ENCODE assay signal across 11 cellular contexts in genomic region chr19:46744005-46744691, GRCh38. TPM values are rescaled to one million over a fixed set of nuclear protein-coding genes. Genes with fewer than 3 reads are reported as not detected.
DNase-seq lines count a peak whose midpoint lies in the region; FAIRE-seq and TF ChIP-seq lines count a peak whose summit lies in the region.
"Had no signal": no experiment of that assay in that cellular context is flagged by ENCODE, and none has a peak within 500 bp of the region (broad histone marks: within the 10 kb centered on the region; RNA-seq: fewer than 3 reads in every experiment).

No MANE protein-coding gene starts in this region.

- peaks cover 14% of the 10 kb centered on the region for H3K36me3 ChIP-seq in CD4-positive, alpha-beta memory T cell (ENCODE audit: insufficient read depth, low read length)
- H3K36me3 ChIP-seq in Karpas-422 (ENCODE audit: insufficient read depth, low read length) (peaks cover 5% of the 10 kb centered on the region), bronchial epithelial cell (ENCODE audit: control insufficient read depth, insufficient read depth, low read length) (peaks cover 9% of the 10 kb centered on the region)
- H3K36me3 ChIP-seq: colonic mucosa, thoracic aorta had no signal

- H2AFZ ChIP-seq in Karpas-422 (ENCODE audit: low read length), result no peak overlapping the region

- no peaks in the 10 kb centered on the region for H3K9me2 ChIP-seq in Karpas-422 (replicated peaks; ENCODE audit: insufficient read depth, low read length)

- peaks cover 45 to 85% (median 61%) of the 10 kb centered on the region in 4 donors for H3K4me1 Mint-ChIP-seq in CD4-positive, alpha-beta memory T cell
- H3K4me1 Mint-ChIP-seq in nephron, result peaks cover 59% of the 10 kb centered on the region

- H3K27ac Mint-ChIP-seq in CD4-positive, alpha-beta memory T cell, result peak overlapping the region in 5 of 7 donors; percentile 57 to 93 (median 82)
- peak overlapping the region; percentile 26 to 81 (median 59) for H3K27ac Mint-ChIP-seq in nephron

- peaks cover 47% of the 10 kb centered on the region for H3K4me1 ChIP-seq in CD4-positive, alpha-beta memory T cell (ENCODE audit: insufficient read depth, low read length)
- peaks cover 31% of the 10 kb centered on the region for H3K4me1 ChIP-seq in Karpas-422 (ENCODE audit: low read length)
- H3K4me1 ChIP-seq: colonic mucosa had no signal

- no peak for DNase-seq in CD4-positive, alpha-beta memory T cell
- DNase-seq in Karpas-422 (no peak), bronchial epithelial cell (ENCODE audit: low read depth) (no peak), GM19239 (ENCODE audit: insufficient read length, low spot score) (no peak), NCI-H187 (lab: John Stamatoyannopoulos, UW) (no peak), superior temporal gyrus (ENCODE audit: extremely low spot score) (no peak)
- DNase-seq in NK-92 treated with Interleukin-12 subunit alpha and Interleukin-12 subunit beta, amount 100 ng/mL, for 24 hours (lab: John Stamatoyannopoulos, UW), result no peak
- DNase-seq: colonic mucosa, NCI-H774 had no signal

- no peak for TF ChIP-seq CTCF in bronchial epithelial cell (IDR thresholded peaks at IDR 0.05; ENCODE audit: insufficient read depth, low read length, severe bottlenecking)
- TF ChIP-seq CTCF in nephron (IDR thresholded peaks at IDR 0.05; ENCODE audit: unreplicated experiment in 3 of 3), result no peak

- no peaks in the 10 kb centered on the region for H3K27me3 ChIP-seq in CD4-positive, alpha-beta memory T cell (ENCODE audit: insufficient read depth, low read length)
- H3K27me3 ChIP-seq in Karpas-422 (ENCODE audit: low read length) (no peaks in the 10 kb centered on the region), bronchial epithelial cell (ENCODE audit: control insufficient read depth, insufficient read depth, low read length) (no peaks in the 10 kb centered on the region)
- H3K27me3 ChIP-seq: colonic mucosa had no signal

- intact Hi-C loops in CD4-positive, alpha-beta memory T cell (cut with micrococcal nuclease), result no loop called here

- H3K36me3 Mint-ChIP-seq in CD4-positive, alpha-beta memory T cell, result peaks cover 5 to 24% of the 10 kb centered on the region in 2 donors
- H3K36me3 Mint-ChIP-seq in nephron (ENCODE audit: low read depth), result peaks cover 20% of the 10 kb centered on the region

- POLR2A ChIA-PET in CD4-positive, alpha-beta memory T cell (lab: Charles Lee; ENCODE audit: partially characterized antibody), result interaction anchor here (1.8 kb wide), 1 partner anchor 30 kb away, joined by 6 read pairs; no protein-coding TSS in a partner anchor

- peaks cover 83% of the 10 kb centered on the region for H3K79me2 ChIP-seq in Karpas-422 (ENCODE audit: low read length)

- peaks cover 55% of the 10 kb centered on the region for H4K20me1 ChIP-seq in Karpas-422 (ENCODE audit: insufficient read depth, low read depth, low read length)

- peak overlapping the region; percentile 88 to 92 (median 90) for H3K4me3 Mint-ChIP-seq in CD4-positive, alpha-beta memory T cell
- peak overlapping the region; percentile 96 to 99 (median 98) for H3K4me3 Mint-ChIP-seq in nephron

- H3K9me3 ChIP-seq in CD4-positive, alpha-beta memory T cell (ENCODE audit: control insufficient read depth in 1 of 2, low read length in 2 of 2), result no peaks in the 10 kb centered on the region
- H3K9me3 ChIP-seq in Karpas-422 (ENCODE audit: low read length), result no peaks in the 10 kb centered on the region
- H3K9me3 ChIP-seq: colonic mucosa, thoracic aorta had no signal

- no peak overlapping the region for H3K4me3 ChIP-seq in CD4-positive, alpha-beta memory T cell (ENCODE audit: low read length in 2 of 2)
- H3K4me3 ChIP-seq in Karpas-422 (ENCODE audit: low read length) (peak overlapping the region; percentile 98), bronchial epithelial cell (ENCODE audit: low read depth, low read length) (no peak overlapping the region)

- H3K9me3 Mint-ChIP-seq in CD4-positive, alpha-beta memory T cell, result no peaks in the 10 kb centered on the region
- H3K9me3 Mint-ChIP-seq in nephron, result no peaks in the 10 kb centered on the region

- peak; percentile 18 for FAIRE-seq in bronchial epithelial cell (lab: Jason Lieb, UNC)
- FAIRE-seq in GM19239 (lab: Jason Lieb, UNC), result no peak

- no peaks in the 10 kb centered on the region for H3K27me3 Mint-ChIP-seq in CD4-positive, alpha-beta memory T cell
- H3K27me3 Mint-ChIP-seq in nephron (ENCODE audit: low read depth), result no peaks in the 10 kb centered on the region

- CTCF ChIA-PET in CD4-positive, alpha-beta memory T cell (lab: Charles Lee; ENCODE audit: partially characterized antibody), result interaction anchor here (1.0 to 7.2 kb wide), 3 partner anchors 14 to 40 kb away, joined by 4 to 52 read pairs (median 10); no protein-coding TSS in a partner anchor

- H3K27ac ChIP-seq in CD4-positive, alpha-beta memory T cell (ENCODE audit: low read depth, low read length), result no peak overlapping the region
- H3K27ac ChIP-seq in Karpas-422 (ENCODE audit: low read length), result no peak overlapping the region
- H3K27ac ChIP-seq: colonic mucosa, thoracic aorta had no signal

- peak overlapping the region; percentile 84 for H3K4me2 ChIP-seq in Karpas-422 (ENCODE audit: low read depth, low read length, poor library complexity, severe bottlenecking)

- peak overlapping the region; percentile 95 for H3K9ac ChIP-seq in Karpas-422 (ENCODE audit: low read length)

RNA-seq across cellular contexts. Expression of gene FKRP, which starts 1.7 kb away (rescaled TPM):
- total RNA-seq in CD4-positive, alpha-beta memory T cell, result 10 to 100 TPM; 24.4 to 28.9 TPM
- 1 to 10 TPM; 3.0 to 5.7 TPM for polyA plus RNA-seq in CD4-positive, alpha-beta memory T cell
- 14.6 and 18.4 TPM in 2 replicates for total RNA-seq in Karpas-422 (2014; rRNA removed; shearing (Covaris generic); ENCODE audit: low replicate concordance)
- total RNA-seq in bronchial epithelial cell, result 5.8 and 9.9 TPM in 2 replicates

RNA-seq across cellular contexts. Expression of gene STRN4, which starts 2.1 kb away (rescaled TPM):
- 10 to 100 TPM; 81.2 to 88.8 TPM for total RNA-seq in CD4-positive, alpha-beta memory T cell
- 10 to 100 TPM; 13.9 to 23.0 TPM for polyA plus RNA-seq in CD4-positive, alpha-beta memory T cell
- total RNA-seq in Karpas-422 (2014; rRNA removed; shearing (Covaris generic); ENCODE audit: low replicate concordance), result 37.5 and 55.2 TPM in 2 replicates
- total RNA-seq in bronchial epithelial cell, result 60.3 and 90.6 TPM in 2 replicates

RNA-seq across cellular contexts. Expression of gene PRKD2, which starts 27.2 kb away (rescaled TPM):
- total RNA-seq in CD4-positive, alpha-beta memory T cell, result 100 to 1,000 TPM; 115 to 122 TPM
- 10 to 100 TPM; 27.6 to 88.9 TPM for polyA plus RNA-seq in CD4-positive, alpha-beta memory T cell
- total RNA-seq in Karpas-422 (2014; rRNA removed; shearing (Covaris generic); ENCODE audit: low replicate concordance), result 20.0 and 34.6 TPM in 2 replicates
- 18.8 and 24.5 TPM in 2 replicates for total RNA-seq in bronchial epithelial cell

RNA-seq across cellular contexts. Expression of gene SLC1A5, which starts 44.2 kb away (rescaled TPM):
- total RNA-seq in CD4-positive, alpha-beta memory T cell, result 10 to 100 TPM; 20.3 TPM
- 10 to 100 TPM in 1 of 2 donors, 1 to 10 TPM in 1; 7.2 to 22.1 TPM for polyA plus RNA-seq in CD4-positive, alpha-beta memory T cell
- total RNA-seq in Karpas-422 (2014; rRNA removed; shearing (Covaris generic); ENCODE audit: low replicate concordance), result 116 and 189 TPM in 2 replicates
- 236 and 266 TPM in 2 replicates for total RNA-seq in bronchial epithelial cell
